Comparison of ENCODE assay signal across 16 cellular contexts in the genomic region with DNA sequence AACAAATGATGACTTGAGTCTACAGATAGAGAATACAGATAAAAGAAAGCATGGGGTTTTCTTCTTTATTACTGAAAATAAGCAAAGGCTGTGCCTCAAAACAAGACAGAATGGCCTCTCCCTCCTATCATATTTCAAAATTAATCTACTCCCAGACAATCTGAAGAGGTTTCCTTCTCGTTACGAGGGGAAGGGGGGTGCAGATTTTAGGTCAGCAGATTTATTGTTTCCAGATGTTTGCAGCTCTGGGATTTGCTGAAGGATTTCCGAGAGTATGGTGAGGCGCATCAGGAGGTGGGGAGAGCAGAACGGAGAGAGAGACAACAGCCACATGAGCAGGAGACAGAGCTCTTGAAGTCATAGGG.
A peak's percentile ranks its signal among the peaks of the same experiment; 100 is the strongest.
DNase-seq lines count a peak whose midpoint lies in the region; ATAC-seq and TF ChIP-seq lines count a peak whose summit lies in the region.
"Had no signal": no experiment of that assay in that cellular context is flagged by ENCODE, and none has a peak within 500 bp of the region (broad histone marks: within the 10 kb centered on the region; RNA-seq: fewer than 3 reads in every experiment).

No MANE protein-coding gene starts in this region.

- H3K9me3 Mint-ChIP-seq in glutamatergic neuron (ENCODE audit: unreplicated experiment) = peaks cover 13% of the 10 kb centered on the region
- H3K9me3 Mint-ChIP-seq: activated naive CD4-positive, alpha-beta T cell treated with anti-CD3 and anti-CD28 coated beads, Interleukin-2, amount 50 U/mL, for 72 hours had no signal

- peaks cover 5% of the 10 kb centered on the region for H3K36me3 Mint-ChIP-seq in glutamatergic neuron (ENCODE audit: unreplicated experiment)
- H3K36me3 Mint-ChIP-seq: activated naive CD4-positive, alpha-beta T cell treated with anti-CD3 and anti-CD28 coated beads, Interleukin-2, amount 50 U/mL, for 72 hours had no signal

- H3K4me1 ChIP-seq in SJSA1 (replicated peaks) = peaks cover 33% of the 10 kb centered on the region
- H3K4me1 ChIP-seq: lower lobe of right lung had no signal

- peak overlapping the region; percentile 92 for H3K27ac Mint-ChIP-seq in glutamatergic neuron (ENCODE audit: unreplicated experiment)

- H3K27me3 ChIP-seq in SJSA1 (replicated peaks) = no peaks in the 10 kb centered on the region
- H3K27me3 ChIP-seq: BLaER1 had no signal

- no peaks in the 10 kb centered on the region for H3K36me3 ChIP-seq in SJSA1
- H3K36me3 ChIP-seq: lower lobe of right lung had no signal

- H3K27me3 Mint-ChIP-seq in glutamatergic neuron (ENCODE audit: unreplicated experiment) = peaks cover 2% of the 10 kb centered on the region

- peak overlapping the region; percentile 53 for H3K4me3 Mint-ChIP-seq in glutamatergic neuron (ENCODE audit: unreplicated experiment)

- peak; percentile 19 for DNase-seq in ELR (ENCODE audit: low read depth)
- DNase-seq in SJSA1 (ENCODE audit: low read depth in 1 of 2, low spot score in 2 of 2) = no peak
- DNase-seq in glutamatergic neuron = no peak
- no peak for DNase-seq in OCI-M2 (lab: John Stamatoyannopoulos, UW; ENCODE audit: unreplicated experiment)
- DNase-seq: activated CD8-positive, alpha-beta memory T cell treated with anti-CD3 and anti-CD28 coated beads, Interleukin-2, amount 50 U/mL, for 4 hours; cerebellar nuclear complex; hypothalamus; lower lobe of right lung had no signal

- TF ChIP-seq CTCF in 22Rv1 (IDR thresholded peaks at IDR 0.05) (no peak), glutamatergic neuron (IDR thresholded peaks at IDR 0.05; ENCODE audit: partially characterized antibody, unreplicated experiment) (no peak)

- no peak overlapping the region for H3K4me3 ChIP-seq in SJSA1
- H3K4me3 ChIP-seq: BLaER1, lower lobe of right lung had no signal

- H3K27ac ChIP-seq in 22Rv1 (peak overlapping the region; percentile 93), SJSA1 (peak overlapping the region; percentile 66)
- H3K27ac ChIP-seq: BLaER1, KMS-11, lower lobe of right lung, VCaP had no signal

- H3K4me1 Mint-ChIP-seq in glutamatergic neuron (ENCODE audit: low read depth, unreplicated experiment) = peaks cover 48% of the 10 kb centered on the region

- no peak for ATAC-seq in GM21447 (IDR thresholded peaks at IDR 0.05; ENCODE audit: unreplicated experiment)
- ATAC-seq in HG03045 (IDR thresholded peaks at IDR 0.05; ENCODE audit: unreplicated experiment) = no peak
- ATAC-seq in HG03097 (IDR thresholded peaks at IDR 0.05; ENCODE audit: low FRiP score, unreplicated experiment) = no peak
- ATAC-seq: activated naive CD4-positive, alpha-beta T cell treated with anti-CD3 and anti-CD28 coated beads, Interleukin-2, amount 50 U/mL, for 72 hours had no signal

- no peaks in the 10 kb centered on the region for H3K9me3 ChIP-seq in SJSA1 (replicated peaks)
- H3K9me3 ChIP-seq: BLaER1, lower lobe of right lung had no signal
